In the genomic region with DNA sequence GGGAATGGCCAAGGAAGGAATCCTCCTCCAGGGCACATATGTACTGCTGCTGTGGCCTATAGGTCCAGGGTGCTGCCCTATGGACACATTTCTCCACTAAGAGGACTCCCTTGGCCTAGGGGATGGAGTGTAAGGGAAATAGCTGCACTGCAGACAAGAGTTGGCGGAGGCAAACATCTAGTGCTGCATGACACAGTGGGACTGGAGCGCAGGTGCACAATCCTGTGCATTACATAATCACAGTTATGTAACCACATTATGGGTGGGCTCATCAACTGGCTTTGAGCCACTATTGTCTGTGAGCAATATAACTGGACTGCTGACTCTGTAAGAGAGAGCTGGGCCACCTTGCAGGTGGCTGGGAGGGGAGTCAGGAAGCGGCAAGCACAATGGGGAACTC, we compare ENCODE assay signal across 14 cellular contexts.
"Had no signal": no experiment of that assay in that cellular context is flagged by ENCODE, and none has a peak within 500 bp of the region (broad histone marks: within the 10 kb centered on the region; RNA-seq: fewer than 3 reads in every experiment).

No MANE protein-coding gene starts in this region.

- H3K9me3 ChIP-seq: right atrium auricular region had no signal

- H3K4me3 Mint-ChIP-seq: activated naive CD8-positive, alpha-beta T cell; mesothelial cell of epicardium had no signal

- DNase-seq: activated CD4-positive, alpha-beta T cell treated with anti-CD3 and anti-CD28 coated beads, Interleukin-2, amount 50 U/mL, for 48 hours; activated gamma-delta T cell; activated T-cell treated with anti-CD3 and anti-CD28 coated beads, Interleukin-2, amount 50 U/mL, for 48 hours; cerebellar nuclear complex; dorsolateral prefrontal cortex; hippocampal formation; kidney glomerular epithelial cell; posterior cingulate gyrus; small intestine had no signal

- H3K27ac Mint-ChIP-seq: activated naive CD8-positive, alpha-beta T cell; mesothelial cell of epicardium had no signal

- H3K4me3 ChIP-seq: dorsolateral prefrontal cortex, right atrium auricular region had no signal

- ATAC-seq: activated CD4-positive, CD25-positive, alpha-beta regulatory T cell treated with anti-CD3 and anti-CD28 coated beads, Interleukin-2, amount 50 U/mL, for 24 hours; esophagus mucosa had no signal

- H3K27ac ChIP-seq: dorsolateral prefrontal cortex, right atrium auricular region had no signal

- FAIRE-seq: small intestine had no signal

- H3K36me3 ChIP-seq: right atrium auricular region had no signal

- H3K27me3 ChIP-seq: dorsolateral prefrontal cortex, right atrium auricular region had no signal

- H3K9me3 Mint-ChIP-seq: mesothelial cell of epicardium had no signal
